9 cellular contexts compared by ENCODE assay signal in genomic region chr5:142800776-142801494, GRCh38. TPM values are rescaled to one million over a fixed set of nuclear protein-coding genes. Genes with fewer than 3 reads are reported as not detected.
DNase-seq lines count a peak whose midpoint lies in the region; ATAC-seq and TF ChIP-seq lines count a peak whose summit lies in the region.
"Had no signal": no experiment of that assay in that cellular context is flagged by ENCODE, and none has a peak within 500 bp of the region (broad histone marks: within the 10 kb centered on the region; RNA-seq: fewer than 3 reads in every experiment).

No MANE protein-coding gene starts in this region.

- intact Hi-C loops in esophagus muscularis mucosa (cut with DNase I): no loop called here

- WGBS in esophagus muscularis mucosa: 92% methylated on average over 6 of the region's 6 CpGs

- TF ChIP-seq POLR2A in esophagus muscularis mucosa (IDR thresholded peaks at IDR 0.05; ENCODE audit: low read depth): no peak

- no peak overlapping the region for H3K27ac ChIP-seq in esophagus muscularis mucosa (replicated peaks in 1 of 4)
- H3K27ac ChIP-seq: epithelial cell of prostate had no signal

- no peak overlapping the region for H3K4me3 ChIP-seq in esophagus muscularis mucosa

- no peak for TF ChIP-seq CTCF in HFFc6 (IDR thresholded peaks at IDR 0.05)
- no peak for TF ChIP-seq CTCF in GM10266 (IDR thresholded peaks at IDR 0.05; ENCODE audit: control insufficient read depth, insufficient read depth, low read depth, missing control alignments)
- no peak for TF ChIP-seq CTCF in esophagus muscularis mucosa (IDR thresholded peaks at IDR 0.05)

- H3K9me3 ChIP-seq in esophagus muscularis mucosa: no peaks in the 10 kb centered on the region

- H3K4me1 ChIP-seq in esophagus muscularis mucosa: peaks cover 22 to 44% (median 37%) of the 10 kb centered on the region in 4 donors

- peaks cover 10% of the 10 kb centered on the region; the same call in 1 of the 2 replicates for H3K4me1 Mint-ChIP-seq in HFFc6 (ENCODE audit: low read depth)

- no peak overlapping the region for H3K27ac Mint-ChIP-seq in HFFc6

- no peaks in the 10 kb centered on the region for H3K36me3 ChIP-seq in esophagus muscularis mucosa

- no peaks in the 10 kb centered on the region for H3K9me3 Mint-ChIP-seq in HFFc6

- no peaks in the 10 kb centered on the region for H3K27me3 ChIP-seq in esophagus muscularis mucosa

- ATAC-seq in HG03460 (IDR thresholded peaks at IDR 0.05; ENCODE audit: unreplicated experiment): peak; percentile 78

- H3K36me3 Mint-ChIP-seq in HFFc6 (ENCODE audit: low read depth): no peaks in the 10 kb centered on the region

- no peak for TF ChIP-seq EP300 in esophagus muscularis mucosa (IDR thresholded peaks at IDR 0.05)

- H3K27me3 Mint-ChIP-seq in HFFc6 (ENCODE audit: insufficient read depth): peaks cover 9% of the 10 kb centered on the region

- no peak overlapping the region for H3K4me3 Mint-ChIP-seq in HFFc6

- peak; percentile 66 for DNase-seq in stimulated activated CD4-positive, alpha-beta T cell treated with anti-CD3 and anti-CD28 coated beads, Interleukin-1b, Interleukin-23, amount 100 ng/mL, for 48 hours
- no peak for DNase-seq in stimulated activated CD4-positive, alpha-beta T cell treated with anti-CD3 and anti-CD28 coated beads, Interleukin-4, amount 100 ng/mL, for 1 hour
- DNase-seq in activated T-helper 1 cell treated with Interleukin-2 at 50 U/mL for 16 hours (ENCODE audit: low read depth) (peak; percentile 4), HFFc6 (no peak), GM10266 (ENCODE audit: extremely low spot score) (no peak), DMS153 treated with DMSO at 0.1 percent for 48 hours (lab: John Stamatoyannopoulos, UW; ENCODE audit: unreplicated experiment) (no peak), esophagus muscularis mucosa (ENCODE audit: extremely low spot score) (no peak)

RNA-seq across cellular contexts. Expression of gene ARHGAP26, which starts 30.8 kb away (rescaled TPM):
- total RNA-seq in HFFc6 (2021; fragmentation: NEBNext Ultra II Directional; extraction: Animal tissue kit (Norgen Biotek cat#: 25700)): 1 to 10 TPM; 2.3 to 3.6 (median 3.1) TPM
- 10 to 100 TPM; 22.3 to 40.7 (median 28.2) TPM for total RNA-seq in esophagus muscularis mucosa

Comparison
In these comparisons a context has a peak if more than half of its experiments do, and no peak if none do; other contexts are left out.
1. DNase-seq: peak in stimulated activated CD4-positive, alpha-beta T cell treated with anti-CD3 and anti-CD28 coated beads, Interleukin-1b, Interleukin-23, amount 100 ng/mL, for 48 hours (single experiment) and activated T-helper 1 cell treated with Interleukin-2 at 50 U/mL for 16 hours (single experiment); none in stimulated activated CD4-positive, alpha-beta T cell treated with anti-CD3 and anti-CD28 coated beads, Interleukin-4, amount 100 ng/mL, for 1 hour (single experiment), HFFc6 (single experiment), GM10266 (single experiment), DMS153 treated with DMSO at 0.1 percent for 48 hours (single experiment) and esophagus muscularis mucosa (single experiment).
2. RNA of gene ARHGAP26, which starts 30.8 kb away (total RNA-seq): 22.3 to 40.7 TPM in esophagus muscularis mucosa; 2.3 to 3.6 TPM in HFFc6; every median in the first group is over 4 times any median in the second.